In the genomic region with DNA sequence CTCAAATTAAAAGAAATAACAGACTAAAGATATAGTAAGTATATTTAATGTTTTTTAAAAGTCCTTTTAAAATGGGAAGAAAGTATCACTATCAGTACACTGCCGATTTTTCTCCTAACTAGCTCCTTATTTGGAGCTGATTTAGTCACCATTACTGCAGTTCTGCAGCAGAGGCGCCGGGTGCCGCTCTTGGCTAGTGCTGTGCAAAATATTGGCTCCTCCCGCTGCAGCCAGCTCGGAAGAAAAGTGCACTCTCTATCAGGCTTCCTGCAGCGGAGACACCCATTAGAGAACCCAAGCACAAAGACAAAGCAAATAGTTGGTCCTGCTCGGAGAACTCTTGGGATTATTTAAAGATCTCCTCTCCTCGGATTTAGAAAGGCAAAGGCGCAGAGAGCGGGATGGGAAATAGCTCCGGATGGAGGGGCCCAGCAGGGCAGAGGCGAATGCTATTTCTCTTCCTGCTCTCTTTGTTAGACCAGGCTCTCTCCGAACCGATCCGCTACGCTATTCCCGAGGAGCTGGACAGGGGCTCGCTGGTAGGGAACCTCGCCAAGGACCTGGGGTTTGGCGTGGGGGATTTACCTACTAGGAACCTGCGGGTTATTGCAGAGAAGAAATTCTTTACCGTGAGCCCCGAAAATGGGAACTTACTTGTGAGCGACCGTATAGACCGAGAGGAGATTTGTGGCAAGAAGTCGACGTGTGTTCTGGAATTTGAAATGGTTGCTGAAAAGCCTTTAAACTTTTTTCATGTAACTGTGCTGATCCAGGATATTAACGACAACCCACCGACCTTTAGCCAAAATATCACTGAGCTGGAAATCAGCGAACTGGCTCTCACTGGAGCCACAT, we compare ENCODE assay signal across 8 cellular contexts. TPM values are rescaled to one million over a fixed set of nuclear protein-coding genes. Genes with fewer than 3 reads are reported as not detected.
DNase-seq lines count a peak whose midpoint lies in the region; ATAC-seq and TF ChIP-seq lines count a peak whose summit lies in the region.

A gene (plus strand): TSS at position 249 of the 855 bp plus-strand sequence. CDS start 153 bp downstream, at position 402.

- intact Hi-C loops in left lung (cut with DNase I), result no loop called here
- intact Hi-C loops in prostate gland (cut with DNase I), result no loop called here

- no peak for TF ChIP-seq EP300 in Ishikawa (IDR thresholded peaks at IDR 0.05; ENCODE audit: borderline replicate concordance)

- H3K9me3 Mint-ChIP-seq in CD8-positive, alpha-beta memory T cell, result peaks cover 22 to 68% (median 47%) of the 10 kb centered on the region in 5 donors

- POLR2A ChIA-PET in CD8-positive, alpha-beta memory T cell (lab: Charles Lee), result no interaction called here

- peak within 1 kb of the TSS; percentile 46 for H3K4me3 ChIP-seq in CD8-positive, alpha-beta memory T cell (ENCODE audit: low read length)
- H3K4me3 ChIP-seq in left lung, result no peak within 1 kb of the TSS
- no peak within 1 kb of the TSS for H3K4me3 ChIP-seq in prostate gland

- H3K27ac Mint-ChIP-seq in CD8-positive, alpha-beta memory T cell, result peak within 1 kb of the TSS in 1 of 8 donors; percentile 7

- H3K27me3 Mint-ChIP-seq in CD8-positive, alpha-beta memory T cell, result peaks cover 65 to 83% of the 10 kb centered on the region in 2 donors

- peaks cover 2 to 11% (median 3%) of the 10 kb centered on the region in 3 donors for H3K36me3 Mint-ChIP-seq in CD8-positive, alpha-beta memory T cell

- WGBS in prostate gland, result 17% methylated on average over 32 of the region's 32 CpGs

- CTCF ChIA-PET in CD8-positive, alpha-beta memory T cell (lab: Charles Lee), result interaction anchor here (1.0 to 1.8 kb wide), 3 partner anchors 27 to 194 kb away, joined by 3 to 6 read pairs (median 4); a partner anchor contains a TSS

- H3K9me3 ChIP-seq in CD8-positive, alpha-beta memory T cell (ENCODE audit: low read length), result peaks cover 10% of the 10 kb centered on the region
- H3K9me3 ChIP-seq in left lung, result peaks cover 3 to 87% of the 10 kb centered on the region in 2 donors
- no peaks in the 10 kb centered on the region for H3K9me3 ChIP-seq in prostate gland

- H3K36me3 ChIP-seq in CD8-positive, alpha-beta memory T cell (ENCODE audit: insufficient read depth, low read length), result no peaks in the 10 kb centered on the region
- H3K36me3 ChIP-seq in left lung, result no peaks in the 10 kb centered on the region
- H3K36me3 ChIP-seq in prostate gland, result no peaks in the 10 kb centered on the region

- TF ChIP-seq CTCF in left lung (IDR thresholded peaks at IDR 0.05) (no peak), prostate gland (IDR thresholded peaks at IDR 0.05) (peak in 1 of 4 experiments; percentile 21)

- H3K4me3 Mint-ChIP-seq in CD8-positive, alpha-beta memory T cell, result peak within 1 kb of the TSS; percentile 66 to 87 (median 79)

- no peak for TF ChIP-seq POLR2A in prostate gland (IDR thresholded peaks at IDR 0.05)

- peak in 3 of 5 donors; percentile 15 to 20 (median 16) for DNase-seq in CD8-positive, alpha-beta memory T cell
- DNase-seq in astrocyte of the hippocampus (ENCODE audit: low read depth, low spot score) (peak; percentile 60), left lung (no peak), prostate gland (ENCODE audit: low spot score) (no peak)
- no peak for DNase-seq in effector CD8-positive, alpha-beta T cell (lab: John Stamatoyannopoulos, UW)

- peaks cover 34% of the 10 kb centered on the region for H3K27me3 ChIP-seq in CD8-positive, alpha-beta memory T cell (ENCODE audit: insufficient read depth, low read length, poor library complexity, severe bottlenecking)
- H3K27me3 ChIP-seq in left lung, result peaks cover 41 to 99% of the 10 kb centered on the region in 2 donors
- peaks cover 8% of the 10 kb centered on the region for H3K27me3 ChIP-seq in prostate gland (replicated peaks; ENCODE audit: insufficient read depth)

- TF ChIP-seq RAD21 in Ishikawa (IDR thresholded peaks at IDR 0.05; ENCODE audit: low read depth), result peak; percentile 22; the same call in 1 of the 2 replicates

- H3K4me1 ChIP-seq in CD8-positive, alpha-beta memory T cell (ENCODE audit: insufficient read depth, low read length), result no peaks in the 10 kb centered on the region
- H3K4me1 ChIP-seq in left lung (no peaks in the 10 kb centered on the region), prostate gland (replicated peaks) (no peaks in the 10 kb centered on the region)

- ATAC-seq in GM21381 (IDR thresholded peaks at IDR 0.05; ENCODE audit: unreplicated experiment) (peak; percentile 97), left lung (peak; percentile 54), HG03280 (IDR thresholded peaks at IDR 0.05; ENCODE audit: unreplicated experiment) (no peak)

- no peak within 1 kb of the TSS for H3K27ac ChIP-seq in CD8-positive, alpha-beta memory T cell (ENCODE audit: low read depth, low read length)
- H3K27ac ChIP-seq in left lung, result no peak within 1 kb of the TSS
- H3K27ac ChIP-seq in prostate gland, result no peak within 1 kb of the TSS

- H3K4me1 Mint-ChIP-seq in CD8-positive, alpha-beta memory T cell, result peaks cover 5 to 9% (median 7%) of the 10 kb centered on the region in 3 donors

TF ChIP-seq in Ishikawa, 13 proteins besides CTCF, POLR2A, EP300 and RAD21:
- TF ChIP-seq, protein P1, sequence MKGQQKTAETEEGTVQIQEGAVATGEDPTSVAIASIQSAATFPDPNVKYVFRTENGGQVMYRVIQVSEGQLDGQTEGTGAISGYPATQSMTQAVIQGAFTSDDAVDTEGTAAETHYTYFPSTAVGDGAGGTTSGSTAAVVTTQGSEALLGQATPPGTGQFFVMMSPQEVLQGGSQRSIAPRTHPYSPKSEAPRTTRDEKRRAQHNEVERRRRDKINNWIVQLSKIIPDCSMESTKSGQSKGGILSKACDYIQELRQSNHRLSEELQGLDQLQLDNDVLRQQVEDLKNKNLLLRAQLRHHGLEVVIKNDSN (IDR thresholded peaks at IDR 0.05), result no peak
- TF ChIP-seq CEBPB (IDR thresholded peaks at IDR 0.05) (no peak), ZBTB7A (IDR thresholded peaks at IDR 0.05; ENCODE audit: low read depth) (no peak), NFIC (IDR thresholded peaks at IDR 0.05) (no peak), TCF12 (IDR thresholded peaks at IDR 0.05; ENCODE audit: low read depth) (no peak), YY1 (IDR thresholded peaks at IDR 0.05; ENCODE audit: low read depth) (no peak), TAF1 (IDR thresholded peaks at IDR 0.05; ENCODE audit: low read depth) (no peak), FOXM1 (IDR thresholded peaks at IDR 0.05; ENCODE audit: borderline replicate concordance, low read depth) (no peak), TEAD4 (IDR thresholded peaks at IDR 0.05) (no peak), CREB1 (IDR thresholded peaks at IDR 0.05; ENCODE audit: low read depth) (no peak), EGR1 (IDR thresholded peaks at IDR 0.05) (no peak)
- TF ChIP-seq, protein P2, sequence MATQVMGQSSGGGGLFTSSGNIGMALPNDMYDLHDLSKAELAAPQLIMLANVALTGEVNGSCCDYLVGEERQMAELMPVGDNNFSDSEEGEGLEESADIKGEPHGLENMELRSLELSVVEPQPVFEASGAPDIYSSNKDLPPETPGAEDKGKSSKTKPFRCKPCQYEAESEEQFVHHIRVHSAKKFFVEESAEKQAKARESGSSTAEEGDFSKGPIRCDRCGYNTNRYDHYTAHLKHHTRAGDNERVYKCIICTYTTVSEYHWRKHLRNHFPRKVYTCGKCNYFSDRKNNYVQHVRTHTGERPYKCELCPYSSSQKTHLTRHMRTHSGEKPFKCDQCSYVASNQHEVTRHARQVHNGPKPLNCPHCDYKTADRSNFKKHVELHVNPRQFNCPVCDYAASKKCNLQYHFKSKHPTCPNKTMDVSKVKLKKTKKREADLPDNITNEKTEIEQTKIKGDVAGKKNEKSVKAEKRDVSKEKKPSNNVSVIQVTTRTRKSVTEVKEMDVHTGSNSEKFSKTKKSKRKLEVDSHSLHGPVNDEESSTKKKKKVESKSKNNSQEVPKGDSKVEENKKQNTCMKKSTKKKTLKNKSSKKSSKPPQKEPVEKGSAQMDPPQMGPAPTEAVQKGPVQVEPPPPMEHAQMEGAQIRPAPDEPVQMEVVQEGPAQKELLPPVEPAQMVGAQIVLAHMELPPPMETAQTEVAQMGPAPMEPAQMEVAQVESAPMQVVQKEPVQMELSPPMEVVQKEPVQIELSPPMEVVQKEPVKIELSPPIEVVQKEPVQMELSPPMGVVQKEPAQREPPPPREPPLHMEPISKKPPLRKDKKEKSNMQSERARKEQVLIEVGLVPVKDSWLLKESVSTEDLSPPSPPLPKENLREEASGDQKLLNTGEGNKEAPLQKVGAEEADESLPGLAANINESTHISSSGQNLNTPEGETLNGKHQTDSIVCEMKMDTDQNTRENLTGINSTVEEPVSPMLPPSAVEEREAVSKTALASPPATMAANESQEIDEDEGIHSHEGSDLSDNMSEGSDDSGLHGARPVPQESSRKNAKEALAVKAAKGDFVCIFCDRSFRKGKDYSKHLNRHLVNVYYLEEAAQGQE (IDR thresholded peaks at IDR 0.05; ENCODE audit: low read depth), result no peak
- TF ChIP-seq, protein P3, sequence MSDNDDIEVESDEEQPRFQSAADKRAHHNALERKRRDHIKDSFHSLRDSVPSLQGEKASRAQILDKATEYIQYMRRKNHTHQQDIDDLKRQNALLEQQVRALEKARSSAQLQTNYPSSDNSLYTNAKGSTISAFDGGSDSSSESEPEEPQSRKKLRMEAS (IDR thresholded peaks at IDR 0.05), result no peak
TF ChIP-seq in Ishikawa: peak in this region for 0.

RNA-seq across cellular contexts. Expression of the gene that starts here (rescaled TPM):
- total RNA-seq in CD8-positive, alpha-beta memory T cell, result under 1 TPM; 0.18 to 0.28 TPM
- not detected for polyA plus RNA-seq in CD8-positive, alpha-beta memory T cell
- total RNA-seq in left lung (1 to 10 TPM; 1.5 to 2.4 TPM), prostate gland (1 to 10 TPM; 3.1 to 7.7 TPM)

Comparison
In these comparisons a context has a peak if more than half of its experiments do, and no peak if none do; other contexts are left out.
1. Peak in DNase-seq and H3K4me3 ChIP-seq in CD8-positive, alpha-beta memory T cell; RNA of the gene not detected or under 1 TPM.